Comparison of ENCODE assay signal across 1 cellular context in the genomic region with DNA sequence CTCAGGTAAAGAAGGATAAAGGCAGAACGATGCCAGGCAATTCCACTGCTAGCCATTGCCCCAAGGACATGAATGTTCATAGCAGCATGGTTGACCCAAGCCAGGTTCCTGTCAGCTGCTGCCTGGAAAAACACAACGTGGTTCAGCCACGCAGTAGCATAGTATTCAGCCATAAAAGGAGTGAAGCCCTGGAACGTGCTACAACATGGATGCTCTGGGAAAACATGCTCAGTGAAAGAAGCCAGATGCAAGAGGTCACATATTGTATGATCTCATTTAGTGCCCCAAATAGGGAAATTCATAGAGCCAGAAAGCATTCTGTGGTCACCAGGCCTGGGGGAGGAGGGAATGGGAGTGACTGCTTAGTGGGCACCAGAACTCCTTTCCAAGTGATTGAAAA.
TF ChIP-seq lines count a peak whose summit lies in the region.

No MANE protein-coding gene starts in this region.

TF ChIP-seq in GM23338, 12 proteins besides CTCF, POLR2A, EP300 and RAD21 (continued from another document):
- TF ChIP-seq, protein P1, sequence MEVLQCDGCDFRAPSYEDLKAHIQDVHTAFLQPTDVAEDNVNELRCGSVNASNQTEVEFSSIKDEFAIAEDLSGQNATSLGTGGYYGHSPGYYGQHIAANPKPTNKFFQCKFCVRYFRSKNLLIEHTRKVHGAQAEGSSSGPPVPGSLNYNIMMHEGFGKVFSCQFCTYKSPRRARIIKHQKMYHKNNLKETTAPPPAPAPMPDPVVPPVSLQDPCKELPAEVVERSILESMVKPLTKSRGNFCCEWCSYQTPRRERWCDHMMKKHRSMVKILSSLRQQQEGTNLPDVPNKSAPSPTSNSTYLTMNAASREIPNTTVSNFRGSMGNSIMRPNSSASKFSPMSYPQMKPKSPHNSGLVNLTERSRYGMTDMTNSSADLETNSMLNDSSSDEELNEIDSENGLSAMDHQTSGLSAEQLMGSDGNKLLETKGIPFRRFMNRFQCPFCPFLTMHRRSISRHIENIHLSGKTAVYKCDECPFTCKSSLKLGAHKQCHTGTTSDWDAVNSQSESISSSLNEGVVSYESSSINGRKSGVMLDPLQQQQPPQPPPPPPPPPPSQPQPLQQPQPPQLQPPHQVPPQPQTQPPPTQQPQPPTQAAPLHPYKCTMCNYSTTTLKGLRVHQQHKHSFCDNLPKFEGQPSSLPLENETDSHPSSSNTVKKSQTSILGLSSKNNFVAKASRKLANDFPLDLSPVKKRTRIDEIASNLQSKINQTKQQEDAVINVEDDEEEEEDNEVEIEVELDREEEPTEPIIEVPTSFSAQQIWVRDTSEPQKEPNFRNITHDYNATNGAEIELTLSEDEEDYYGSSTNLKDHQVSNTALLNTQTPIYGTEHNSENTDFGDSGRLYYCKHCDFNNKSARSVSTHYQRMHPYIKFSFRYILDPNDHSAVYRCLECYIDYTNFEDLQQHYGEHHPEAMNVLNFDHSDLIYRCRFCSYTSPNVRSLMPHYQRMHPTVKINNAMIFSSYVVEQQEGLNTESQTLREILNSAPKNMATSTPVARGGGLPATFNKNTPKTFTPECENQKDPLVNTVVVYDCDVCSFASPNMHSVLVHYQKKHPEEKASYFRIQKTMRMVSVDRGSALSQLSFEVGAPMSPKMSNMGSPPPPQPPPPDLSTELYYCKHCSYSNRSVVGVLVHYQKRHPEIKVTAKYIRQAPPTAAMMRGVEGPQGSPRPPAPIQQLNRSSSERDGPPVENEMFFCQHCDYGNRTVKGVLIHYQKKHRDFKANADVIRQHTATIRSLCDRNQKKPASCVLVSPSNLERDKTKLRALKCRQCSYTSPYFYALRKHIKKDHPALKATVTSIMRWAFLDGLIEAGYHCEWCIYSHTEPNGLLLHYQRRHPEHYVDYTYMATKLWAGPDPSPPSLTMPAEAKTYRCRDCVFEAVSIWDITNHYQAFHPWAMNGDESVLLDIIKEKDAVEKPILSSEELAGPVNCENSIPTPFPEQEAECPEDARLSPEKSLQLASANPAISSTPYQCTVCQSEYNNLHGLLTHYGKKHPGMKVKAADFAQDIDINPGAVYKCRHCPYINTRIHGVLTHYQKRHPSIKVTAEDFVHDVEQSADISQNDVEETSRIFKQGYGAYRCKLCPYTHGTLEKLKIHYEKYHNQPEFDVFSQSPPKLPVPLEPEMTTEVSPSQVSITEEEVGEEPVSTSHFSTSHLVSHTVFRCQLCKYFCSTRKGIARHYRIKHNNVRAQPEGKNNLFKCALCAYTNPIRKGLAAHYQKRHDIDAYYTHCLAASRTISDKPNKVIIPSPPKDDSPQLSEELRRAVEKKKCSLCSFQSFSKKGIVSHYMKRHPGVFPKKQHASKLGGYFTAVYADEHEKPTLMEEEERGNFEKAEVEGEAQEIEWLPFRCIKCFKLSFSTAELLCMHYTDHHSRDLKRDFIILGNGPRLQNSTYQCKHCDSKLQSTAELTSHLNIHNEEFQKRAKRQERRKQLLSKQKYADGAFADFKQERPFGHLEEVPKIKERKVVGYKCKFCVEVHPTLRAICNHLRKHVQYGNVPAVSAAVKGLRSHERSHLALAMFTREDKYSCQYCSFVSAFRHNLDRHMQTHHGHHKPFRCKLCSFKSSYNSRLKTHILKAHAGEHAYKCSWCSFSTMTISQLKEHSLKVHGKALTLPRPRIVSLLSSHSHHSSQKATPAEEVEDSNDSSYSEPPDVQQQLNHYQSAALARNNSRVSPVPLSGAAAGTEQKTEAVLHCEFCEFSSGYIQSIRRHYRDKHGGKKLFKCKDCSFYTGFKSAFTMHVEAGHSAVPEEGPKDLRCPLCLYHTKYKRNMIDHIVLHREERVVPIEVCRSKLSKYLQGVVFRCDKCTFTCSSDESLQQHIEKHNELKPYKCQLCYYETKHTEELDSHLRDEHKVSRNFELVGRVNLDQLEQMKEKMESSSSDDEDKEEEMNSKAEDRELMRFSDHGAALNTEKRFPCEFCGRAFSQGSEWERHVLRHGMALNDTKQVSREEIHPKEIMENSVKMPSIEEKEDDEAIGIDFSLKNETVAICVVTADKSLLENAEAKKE (CRISPR knock-in tag; IDR thresholded peaks at IDR 0.05): no peak
- TF ChIP-seq NANOG (IDR thresholded peaks at IDR 0.05; ENCODE audit: borderline replicate concordance): no peak
- TF ChIP-seq REST (IDR thresholded peaks at IDR 0.05; ENCODE audit: unreplicated experiment): no peak
TF ChIP-seq in GM23338: peak in this region for 0.
